2 cellular contexts compared by ENCODE assay signal in genomic region chr11:88300888-88301477, GRCh38.
TF ChIP-seq lines count a peak whose summit lies in the region.

No MANE protein-coding gene starts in this region.

TF ChIP-seq in IMR-90, 13 proteins besides CTCF, POLR2A, EP300 and RAD21:
- TF ChIP-seq RFX5 (IDR thresholded peaks at IDR 0.05; ENCODE audit: low read depth, low read length) (no peak), CHD1 (IDR thresholded peaks at IDR 0.05; ENCODE audit: low read depth, low read length) (no peak), RCOR1 (IDR thresholded peaks at IDR 0.05; ENCODE audit: insufficient replicate concordance, low read length) (no peak), NFE2L2 (IDR thresholded peaks at IDR 0.05; ENCODE audit: low read depth, low read length) (no peak), SMC3 (IDR thresholded peaks at IDR 0.05; ENCODE audit: low read depth, low read length) (no peak), BHLHE40 (IDR thresholded peaks at IDR 0.05; ENCODE audit: low read depth, low read length) (no peak), MXI1 (IDR thresholded peaks at IDR 0.05; ENCODE audit: borderline replicate concordance, low read depth, low read length) (no peak), MAZ (IDR thresholded peaks at IDR 0.05; ENCODE audit: borderline replicate concordance, low read depth, low read length) (no peak), MAFK (IDR thresholded peaks at IDR 0.05; ENCODE audit: low read depth, low read length) (no peak), USF2 (IDR thresholded peaks at IDR 0.05; ENCODE audit: low read depth, low read length) (no peak), FOS (IDR thresholded peaks at IDR 0.05; ENCODE audit: low read depth, low read length) (no peak)

TF ChIP-seq in SK-N-SH, 30 proteins besides CTCF, POLR2A, EP300 and RAD21:
- TF ChIP-seq ELF1 (IDR thresholded peaks at IDR 0.05): no peak
- TF ChIP-seq SIN3A (IDR thresholded peaks at IDR 0.05; ENCODE audit: borderline replicate concordance, low read depth, low read length): no peak
- TF ChIP-seq FOSL2 (IDR thresholded peaks at IDR 0.05; ENCODE audit: borderline replicate concordance, low read depth): no peak
- no peak for TF ChIP-seq TCF12 (IDR thresholded peaks at IDR 0.05)
- no peak for TF ChIP-seq NRF1 (IDR thresholded peaks at IDR 0.05; ENCODE audit: low read depth, low read length)
- TF ChIP-seq MAX (IDR thresholded peaks at IDR 0.05; ENCODE audit: low read depth): no peak
- no peak for TF ChIP-seq YY1 (IDR thresholded peaks at IDR 0.05; ENCODE audit: low read depth)
- TF ChIP-seq JUND (IDR thresholded peaks at IDR 0.05): no peak
